ENCODE assay signal across 8 cellular contexts in genomic region chr1:177838910-177839309, GRCh38.
"Had no signal": no experiment of that assay in that cellular context is flagged by ENCODE, and none has a peak within 500 bp of the region (broad histone marks: within the 10 kb centered on the region; RNA-seq: fewer than 3 reads in every experiment).

No MANE protein-coding gene starts in this region.

- H3K36me3 ChIP-seq: HAP-1 had no signal

- H3K4me1 ChIP-seq: HAP-1 had no signal

- DNase-seq: GM23248, GOT3, H7, HFFc6 had no signal

- H2AFZ ChIP-seq: GM23248 had no signal

- ATAC-seq: HCT116, HepG2 had no signal

- H3K27ac ChIP-seq: GM23248, HL-60 had no signal

- H3K4me3 ChIP-seq: GM23248, HAP-1 had no signal

- H3K9ac ChIP-seq: GM23248 had no signal

- H3K9me3 ChIP-seq: HAP-1 had no signal
